Comparison of ENCODE assay signal across 20 cellular contexts in the genomic region with DNA sequence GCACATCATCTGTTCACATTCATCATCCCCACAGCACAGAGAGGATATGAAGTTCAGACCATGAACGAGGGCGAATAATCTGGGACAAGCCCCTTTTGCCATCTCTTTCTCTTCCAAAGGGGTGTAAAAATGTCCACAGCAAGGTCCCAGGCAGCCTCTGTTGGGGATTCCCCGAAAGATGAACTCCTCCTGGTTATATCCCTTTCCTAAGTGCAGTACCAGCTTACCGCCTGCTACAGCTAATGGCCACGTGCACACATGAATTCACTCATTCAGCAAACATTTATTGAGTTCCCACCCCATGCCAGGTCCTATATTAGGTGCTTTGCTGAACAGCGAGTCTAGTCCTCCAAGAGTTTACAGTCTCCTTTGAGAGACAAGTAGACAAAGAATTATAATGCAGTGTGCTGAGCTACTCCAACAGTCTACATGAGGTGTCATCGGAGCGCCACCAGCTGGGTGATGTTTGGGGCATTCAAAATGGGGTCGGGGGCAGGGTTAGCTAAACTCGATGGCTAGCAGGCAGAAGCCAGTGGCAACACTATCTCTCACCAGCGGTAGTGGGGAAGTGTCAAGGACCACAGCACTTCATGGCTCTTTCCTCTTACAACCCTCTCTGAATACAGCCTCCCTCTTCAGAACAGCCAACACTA.
"Had no signal": no experiment of that assay in that cellular context is flagged by ENCODE, and none has a peak within 500 bp of the region (broad histone marks: within the 10 kb centered on the region; RNA-seq: fewer than 3 reads in every experiment).

No MANE protein-coding gene starts in this region.

- H3K9me3 Mint-ChIP-seq: activated naive CD8-positive, alpha-beta T cell treated with anti-CD3 and anti-CD28 coated beads, Interleukin-2, amount 10 ng/mL, durations not matched to agents 7 days and 5 days; activated T-cell treated with anti-CD3 and anti-CD28 coated beads, Interleukin-2, amount 50 U/mL, for 24 hours; activated T-helper 2 cell treated with anti-CD3 and anti-CD28 coated beads, Interferon-gamma antibody, Interleukin-2, Interleukin-4, amounts not matched to agents 10 μg/mL and 5 μg/mL and 100 μg/mL, durations not matched to agents 14 hours and 24 hours and 36 hours; brain; neural crest cell; stimulated activated naive CD8-positive, alpha-beta T cell treated with anti-CD3 and anti-CD28 coated beads, Interleukin-15, Interleukin-2, amounts not matched to agents 100 ng/mL and 50 ng/mL, for 24 hours; T-helper 1 cell treated with Interleukin-12 subunit alpha and Interleukin-12 subunit beta and Interleukin-4 antibody, amounts not matched to agents 30 μg/mL and 1 μg/mL, for 36 hours had no signal

- H3K27ac Mint-ChIP-seq: activated naive CD8-positive, alpha-beta T cell treated with anti-CD3 and anti-CD28 coated beads, Interleukin-2, amount 10 ng/mL, durations not matched to agents 7 days and 5 days; activated T-cell treated with anti-CD3 and anti-CD28 coated beads, Interleukin-2, amount 50 U/mL, for 24 hours; activated T-helper 2 cell treated with anti-CD3 and anti-CD28 coated beads, Interferon-gamma antibody, Interleukin-2, Interleukin-4, amounts not matched to agents 10 μg/mL and 5 μg/mL and 100 μg/mL, durations not matched to agents 14 hours and 24 hours and 36 hours; brain; stimulated activated naive CD8-positive, alpha-beta T cell treated with anti-CD3 and anti-CD28 coated beads, Interleukin-15, Interleukin-2, amounts not matched to agents 100 ng/mL and 50 ng/mL, for 24 hours; T-helper 1 cell treated with Interleukin-12 subunit alpha and Interleukin-12 subunit beta and Interleukin-4 antibody, amounts not matched to agents 30 μg/mL and 1 μg/mL, for 36 hours had no signal

- DNase-seq: activated CD4-positive, alpha-beta T cell treated with anti-CD3 and anti-CD28 coated beads, Interleukin-2, amount 50 U/mL, for 4 hours; activated CD4-positive, CD25-positive, alpha-beta regulatory T cell treated with anti-CD3 and anti-CD28 coated beads, Interleukin-2, amount 50 U/mL, for 72 hours; activated naive CD4-positive, alpha-beta T cell treated with Interleukin-2 at 50 U/mL for 16 hours; activated naive CD8-positive, alpha-beta T cell treated with anti-CD3 and anti-CD28 coated beads, Interleukin-2, amount 10 ng/mL, durations not matched to agents 7 days and 5 days; activated T-cell treated with anti-CD3 and anti-CD28 coated beads, Interleukin-2, amount 50 U/mL, for 24 hours; cortex of kidney; kidney glomerular epithelial cell; left ventricle myocardium superior; ovary; psoas muscle; small intestine; stimulated activated CD4-positive, alpha-beta T cell treated with anti-CD3 and anti-CD28 coated beads, Interleukin-15, amount 100 ng/mL, for 24 hours; stimulated activated CD4-positive, alpha-beta T cell treated with anti-CD3 and anti-CD28 coated beads, Interleukin-2, amount 100 ng/mL, for 48 hours; transverse colon had no signal

- ATAC-seq: left ventricle myocardium superior, psoas muscle, right lobe of liver had no signal

- H3K9me3 ChIP-seq: ovary, psoas muscle, right lobe of liver, transverse colon had no signal

- H3K4me1 Mint-ChIP-seq: activated naive CD8-positive, alpha-beta T cell treated with anti-CD3 and anti-CD28 coated beads, Interleukin-2, amount 10 ng/mL, durations not matched to agents 7 days and 5 days; neural crest cell had no signal

- H3K4me3 Mint-ChIP-seq: activated naive CD8-positive, alpha-beta T cell treated with anti-CD3 and anti-CD28 coated beads, Interleukin-2, amount 10 ng/mL, durations not matched to agents 7 days and 5 days; activated T-cell treated with anti-CD3 and anti-CD28 coated beads, Interleukin-2, amount 50 U/mL, for 24 hours; brain; neural crest cell; stimulated activated naive CD8-positive, alpha-beta T cell treated with anti-CD3 and anti-CD28 coated beads, Interleukin-15, Interleukin-2, amounts not matched to agents 100 ng/mL and 50 ng/mL, for 24 hours; T-helper 1 cell treated with Interleukin-12 subunit alpha and Interleukin-12 subunit beta and Interleukin-4 antibody, amounts not matched to agents 30 μg/mL and 1 μg/mL, for 36 hours had no signal

- H3K27me3 Mint-ChIP-seq: activated T-cell treated with anti-CD3 and anti-CD28 coated beads, Interleukin-2, amount 50 U/mL, for 24 hours had no signal

- H3K4me3 ChIP-seq: ovary, psoas muscle, right lobe of liver, transverse colon had no signal

- H3K36me3 Mint-ChIP-seq: activated naive CD8-positive, alpha-beta T cell treated with anti-CD3 and anti-CD28 coated beads, Interleukin-2, amount 10 ng/mL, durations not matched to agents 7 days and 5 days; brain had no signal

- H3K27me3 ChIP-seq: ovary had no signal

- H3K27ac ChIP-seq: ovary, psoas muscle, right lobe of liver, transverse colon had no signal

- H3K4me1 ChIP-seq: psoas muscle, right lobe of liver, transverse colon had no signal

- H3K36me3 ChIP-seq: ovary, right lobe of liver, transverse colon had no signal
